Comparison of ENCODE assay signal across 8 cellular contexts in genomic region chr14:35825968-35826217, GRCh38. TPM values are rescaled to one million over a fixed set of nuclear protein-coding genes. Genes with fewer than 3 reads are reported as not detected.
DNase-seq lines count a peak whose midpoint lies in the region; ATAC-seq, FAIRE-seq and TF ChIP-seq lines count a peak whose summit lies in the region.

No MANE protein-coding gene starts in this region.

- DNase-seq in activated T-cell treated with anti-CD3 and anti-CD28 coated beads, Interleukin-2, amount 50 U/mL, for 4 hours, result no peak
- DNase-seq in activated T-cell treated with anti-CD3 and anti-CD28 coated beads for 4 hours (no peak), ascending aorta (ENCODE audit: low spot score in 2 of 2) (no peak), HepG2 (ENCODE audit: low spot score) (no peak), thyroid gland (no peak), SHP77 (lab: John Stamatoyannopoulos, UW) (no peak)
- DNase-seq in stimulated activated CD4-positive, alpha-beta T cell treated with anti-CD3 and anti-CD28 coated beads, Interleukin-12 subunit alpha, Interleukin-12 subunit beta, amount 100 ng/mL, for 4 hours, result no peak
- DNase-seq in stimulated activated CD4-positive, alpha-beta T cell treated with anti-CD3 and anti-CD28 coated beads, Interleukin-4, amount 100 ng/mL, for 24 hours, result no peak

- peaks cover 20% of the 10 kb centered on the region for H3K4me1 Mint-ChIP-seq in activated T-cell treated with anti-CD3 and anti-CD28 coated beads, Interleukin-2, amount 50 U/mL, for 4 hours (ENCODE audit: low read depth)

- intact Hi-C loops in ascending aorta (cut with DNase I) (loop anchor here (1.0 to 10.0 kb wide), 6 partner anchors 17 to 951 kb away; partner anchors contain the start of genes BAZ1A, FAM177A1, MBIP and NFKBIA), HepG2 (cut with micrococcal nuclease; ENCODE audit: unreplicated experiment) (loop anchor here (1.0 kb wide), 2 partner anchors 17 to 493 kb away; partner anchors contain the start of gene RALGAPA1), thyroid gland (cut with DNase I) (no loop called here)

- H3K4me3 ChIP-seq in ascending aorta (peak overlapping the region; percentile 90 to 92), HepG2 (replicated peaks in 1 of 3; ENCODE audit: insufficient read depth in 1 of 3, low read depth in 2 of 3, low read length in 3 of 3) (peak overlapping the region; percentile 57 to 99 (median 76)), thyroid gland (replicated peaks in 1 of 3) (peak overlapping the region in 2 of 3 donors; percentile 57 to 81)

- H3K36me3 ChIP-seq in ascending aorta, result no peaks in the 10 kb centered on the region
- peaks cover 0 to under 1% of the 10 kb centered on the region in 2 experiments; a peak in 2 of 5 replicates for H3K36me3 ChIP-seq in HepG2 (replicated peaks in 1 of 2; ENCODE audit: control insufficient read depth in 1 of 2, insufficient read depth in 2 of 2, low read length in 2 of 2)
- H3K36me3 ChIP-seq in thyroid gland, result no peaks in the 10 kb centered on the region

- in situ Hi-C loops in HepG2 (cut with HindIII; ENCODE audit: extremely low pct_ligation_motif_present, low pct_unique_long_range_greater_than_20kb), result no loop called here

- BruUV-seq in HepG2 (replicated peaks; lab: Mats Ljungman, UMichigan), result no TSS peak

- H3K4me3 Mint-ChIP-seq in activated T-cell treated with anti-CD3 and anti-CD28 coated beads, Interleukin-2, amount 50 U/mL, for 4 hours, result peak overlapping the region; percentile 91

- no peaks in the 10 kb centered on the region for H3K27me3 Mint-ChIP-seq in activated T-cell treated with anti-CD3 and anti-CD28 coated beads, Interleukin-2, amount 50 U/mL, for 4 hours (ENCODE audit: low read depth)

- POLR2A ChIA-PET in HepG2 (lab: Yijun Ruan, JAX), result interaction anchor here (0.6 to 3.0 kb wide), 35 partner anchors 9 to 1769 kb away, joined by 3 to 81 read pairs (median 4); partner anchors contain the start of genes FOXA1, MBIP, MIPOL1 and NFKBIA

- TF ChIP-seq RAD21 in HepG2 (CRISPR knock-in tag; IDR thresholded peaks at IDR 0.05), result no peak

- H3K9me3 ChIP-seq in ascending aorta (no peaks in the 10 kb centered on the region), HepG2 (ENCODE audit: low read length) (no peaks in the 10 kb centered on the region), thyroid gland (no peaks in the 10 kb centered on the region)

- TF ChIP-seq CTCF in ascending aorta (IDR thresholded peaks at IDR 0.05) (no peak), HepG2 (CRISPR knock-in tag; IDR thresholded peaks at IDR 0.05) (no peak), thyroid gland (IDR thresholded peaks at IDR 0.05) (no peak)

- H3K36me3 Mint-ChIP-seq in activated T-cell treated with anti-CD3 and anti-CD28 coated beads, Interleukin-2, amount 50 U/mL, for 4 hours (ENCODE audit: insufficient read depth), result no peaks in the 10 kb centered on the region

- WGBS in HepG2 (ENCODE audit: low lambda C conversion rate), result under 1% methylated on average over 6 of the region's 6 CpGs
- 0% methylated on average over 6 of the region's 6 CpGs for WGBS in thyroid gland, 2 donors

- H3K4me1 ChIP-seq in ascending aorta, result peaks cover 0 to 4% of the 10 kb centered on the region in 2 donors
- H3K4me1 ChIP-seq in HepG2 (ENCODE audit: insufficient read depth, low read length), result peaks cover 45% of the 10 kb centered on the region
- peaks cover 5 to 6% of the 10 kb centered on the region in 2 donors for H3K4me1 ChIP-seq in thyroid gland

- peak overlapping the region; percentile 97 for H3K9ac ChIP-seq in HepG2 (ENCODE audit: insufficient read depth, low read depth, low read length)

- H4K20me1 ChIP-seq in HepG2 (ENCODE audit: insufficient read depth, low read length), result no peaks in the 10 kb centered on the region

- peak overlapping the region; percentile 98 for H2AFZ ChIP-seq in HepG2 (ENCODE audit: low read length)

- no peak for TF ChIP-seq POLR2A in HepG2 (IDR thresholded peaks at IDR 0.05; ENCODE audit: insufficient read depth in 1 of 2, low read depth in 2 of 2, low read length in 2 of 2)
- no peak for TF ChIP-seq POLR2A in thyroid gland (IDR thresholded peaks at IDR 0.05)

- H3K27ac ChIP-seq in ascending aorta (peak overlapping the region; percentile 98 to 99), HepG2 (ENCODE audit: extremely low read length, insufficient read depth, low read length) (peak overlapping the region; percentile 57), thyroid gland (peak overlapping the region in 2 of 3 donors; percentile 46 to 100)

- H3K79me2 ChIP-seq in HepG2 (ENCODE audit: insufficient read depth, low read length), result peaks cover 18% of the 10 kb centered on the region

- CTCF ChIA-PET in HepG2 (lab: Yijun Ruan, JAX; ENCODE audit: low intra/inter-chr PET ratio, low total read pairs), result no interaction called here

- H3K9me3 Mint-ChIP-seq in activated T-cell treated with anti-CD3 and anti-CD28 coated beads, Interleukin-2, amount 50 U/mL, for 4 hours, result no peaks in the 10 kb centered on the region

- ATAC-seq in activated T-cell treated with anti-CD3 and anti-CD28 coated beads, Interleukin-2, amount 50 U/mL, for 4 hours, result no peak
- no peak for ATAC-seq in HepG2

- FAIRE-seq in HepG2 (lab: Jason Lieb, UNC), result peak; percentile 95

- no peak for TF ChIP-seq EP300 in HepG2 (IDR thresholded peaks at IDR 0.05; ENCODE audit: low read depth in 2 of 2, low read length in 2 of 2)
- no peak for TF ChIP-seq EP300 in HepG2 (CRISPR knock-in tag; IDR thresholded peaks at IDR 0.05; ENCODE audit: borderline replicate concordance)

- H3K4me2 ChIP-seq in HepG2 (ENCODE audit: low read depth, low read length), result peak overlapping the region; percentile 89

- H3K27me3 ChIP-seq in ascending aorta (no peaks in the 10 kb centered on the region), HepG2 (ENCODE audit: control insufficient read depth in 1 of 2, insufficient read depth in 2 of 2, low read length in 2 of 2) (no peaks in the 10 kb centered on the region; a peak in 1 of 5 replicates), thyroid gland (no peaks in the 10 kb centered on the region)

RNA-seq across cellular contexts. Expression of gene BRMS1L, which starts 0.2 kb away (rescaled TPM):
- 1 to 10 TPM; 7.1 to 7.6 (median 7.3) TPM for total RNA-seq in activated T-cell treated with anti-CD3 and anti-CD28 coated beads, Interleukin-2, amount 50 U/mL, for 4 hours
- total RNA-seq in ascending aorta, result 7.7 TPM
- 23.8 and 35.5 TPM in 2 replicates for total RNA-seq in HepG2 (2016; rRNA removed; fragmentation: Illumina TruSeq; extraction: Trizol)
- 3.3 and 3.7 TPM in 2 replicates for total RNA-seq in HepG2 (2016; cell fraction: cytosol; rRNA removed; fragmentation: Illumina TruSeq; extraction: Trizol; ENCODE audit: low read depth)
- 27.6 and 34.0 TPM in 2 replicates for total RNA-seq in HepG2 (2016; cell fraction: insoluble cytoplasmic fraction; rRNA removed; fragmentation: Illumina TruSeq; extraction: Trizol)
- total RNA-seq in HepG2 (2016; cell fraction: membrane; rRNA removed; fragmentation: Illumina TruSeq; extraction: Trizol), result 13.4 and 14.6 TPM in 2 replicates
- total RNA-seq in HepG2 (2016; cell fraction: nucleus; rRNA removed; fragmentation: Illumina TruSeq; extraction: Trizol), result 35.9 and 40.7 TPM in 2 replicates
- polyA plus RNA-seq in HepG2 (2011; rRNA removed), result 16.6 and 21.1 TPM in 2 replicates
- polyA plus RNA-seq in HepG2 (2011; cell fraction: cytosol; rRNA removed), result 5.9 and 10.4 TPM in 2 replicates
- polyA plus RNA-seq in HepG2 (2011; cell fraction: nucleus; rRNA removed), result 10.1 and 15.3 TPM in 2 replicates
- polyA plus RNA-seq in HepG2 (2012), result 20.9 and 22.7 TPM in 2 replicates
- polyA plus RNA-seq in HepG2 (2016; cell fraction: cytosol; fragmentation: Illumina TruSeq; extraction: Trizol; ENCODE audit: low read depth), result 3.5 and 3.7 TPM in 2 replicates
- 52.9 and 57.5 TPM in 2 replicates for polyA plus RNA-seq in HepG2 (2016; cell fraction: insoluble cytoplasmic fraction; fragmentation: Illumina TruSeq; extraction: Trizol; ENCODE audit: low read depth)
- polyA plus RNA-seq in HepG2 (2016; cell fraction: membrane; fragmentation: Illumina TruSeq; extraction: Trizol; ENCODE audit: low read depth), result 11.6 and 12.9 TPM in 2 replicates
- 54.9 and 62.3 TPM in 2 replicates for polyA plus RNA-seq in HepG2 (2016; cell fraction: nucleus; fragmentation: Illumina TruSeq; extraction: Trizol; ENCODE audit: insufficient read depth, low read depth)
- polyA minus RNA-seq in HepG2 (2011; rRNA and poly(A)+ RNA removed; ENCODE audit: low replicate concordance), result 1.5 and 1.8 TPM in 2 replicates
- polyA minus RNA-seq in HepG2 (2011; cell fraction: cytosol; rRNA and poly(A)+ RNA removed), result 10.1 and 11.6 TPM in 2 replicates
- polyA minus RNA-seq in HepG2 (2011; cell fraction: nucleus; rRNA and poly(A)+ RNA removed), result 52.1 and 73.6 TPM in 2 replicates
- total RNA-seq in thyroid gland, result 10 to 100 TPM in 2 of 4 donors, 1 to 10 TPM in 2; 6.0 to 10.6 (median 8.3) TPM

RNA-seq across cellular contexts. Expression of gene RALGAPA1, which starts 16.8 kb away (rescaled TPM):
- total RNA-seq in activated T-cell treated with anti-CD3 and anti-CD28 coated beads, Interleukin-2, amount 50 U/mL, for 4 hours, result 10 to 100 TPM; 37.3 to 44.2 (median 41.9) TPM
- total RNA-seq in ascending aorta, result 101 TPM
- 89.2 and 103 TPM in 2 replicates for total RNA-seq in HepG2 (2016; rRNA removed; fragmentation: Illumina TruSeq; extraction: Trizol)
- 67.7 and 82.5 TPM in 2 replicates for total RNA-seq in HepG2 (2016; cell fraction: cytosol; rRNA removed; fragmentation: Illumina TruSeq; extraction: Trizol; ENCODE audit: low read depth)
- 88.4 and 98.4 TPM in 2 replicates for total RNA-seq in HepG2 (2016; cell fraction: insoluble cytoplasmic fraction; rRNA removed; fragmentation: Illumina TruSeq; extraction: Trizol)
- total RNA-seq in HepG2 (2016; cell fraction: membrane; rRNA removed; fragmentation: Illumina TruSeq; extraction: Trizol), result 66.2 and 85.5 TPM in 2 replicates
- total RNA-seq in HepG2 (2016; cell fraction: nucleus; rRNA removed; fragmentation: Illumina TruSeq; extraction: Trizol), result 215 and 231 TPM in 2 replicates
- 58.2 and 65.0 TPM in 2 replicates for polyA plus RNA-seq in HepG2 (2011; rRNA removed)
- 20.3 and 33.5 TPM in 2 replicates for polyA plus RNA-seq in HepG2 (2011; cell fraction: cytosol; rRNA removed)
- polyA plus RNA-seq in HepG2 (2011; cell fraction: nucleus; rRNA removed), result 72.7 and 78.9 TPM in 2 replicates
- 49.6 and 52.4 TPM in 2 replicates for polyA plus RNA-seq in HepG2 (2012)
- 4.1 TPM in 2 replicates for polyA plus RNA-seq in HepG2 (2016; cell fraction: cytosol; fragmentation: Illumina TruSeq; extraction: Trizol; ENCODE audit: low read depth)
- 61.0 and 61.5 TPM in 2 replicates for polyA plus RNA-seq in HepG2 (2016; cell fraction: insoluble cytoplasmic fraction; fragmentation: Illumina TruSeq; extraction: Trizol; ENCODE audit: low read depth)
- 8.3 and 9.4 TPM in 2 replicates for polyA plus RNA-seq in HepG2 (2016; cell fraction: membrane; fragmentation: Illumina TruSeq; extraction: Trizol; ENCODE audit: low read depth)
- polyA plus RNA-seq in HepG2 (2016; cell fraction: nucleus; fragmentation: Illumina TruSeq; extraction: Trizol; ENCODE audit: insufficient read depth, low read depth), result 95.7 and 106 TPM in 2 replicates
- 28.8 and 235 TPM in 2 replicates for polyA minus RNA-seq in HepG2 (2011; rRNA and poly(A)+ RNA removed; ENCODE audit: low replicate concordance)
- 103 and 117 TPM in 2 replicates for polyA minus RNA-seq in HepG2 (2011; cell fraction: cytosol; rRNA and poly(A)+ RNA removed)
- polyA minus RNA-seq in HepG2 (2011; cell fraction: nucleus; rRNA and poly(A)+ RNA removed), result 733 and 766 TPM in 2 replicates
- 100 to 1,000 TPM in 3 of 4 donors, 10 to 100 TPM in 1; 95.6 to 137 (median 111) TPM for total RNA-seq in thyroid gland
